Comparison of ENCODE assay signal across 8 cellular contexts in the genomic region with DNA sequence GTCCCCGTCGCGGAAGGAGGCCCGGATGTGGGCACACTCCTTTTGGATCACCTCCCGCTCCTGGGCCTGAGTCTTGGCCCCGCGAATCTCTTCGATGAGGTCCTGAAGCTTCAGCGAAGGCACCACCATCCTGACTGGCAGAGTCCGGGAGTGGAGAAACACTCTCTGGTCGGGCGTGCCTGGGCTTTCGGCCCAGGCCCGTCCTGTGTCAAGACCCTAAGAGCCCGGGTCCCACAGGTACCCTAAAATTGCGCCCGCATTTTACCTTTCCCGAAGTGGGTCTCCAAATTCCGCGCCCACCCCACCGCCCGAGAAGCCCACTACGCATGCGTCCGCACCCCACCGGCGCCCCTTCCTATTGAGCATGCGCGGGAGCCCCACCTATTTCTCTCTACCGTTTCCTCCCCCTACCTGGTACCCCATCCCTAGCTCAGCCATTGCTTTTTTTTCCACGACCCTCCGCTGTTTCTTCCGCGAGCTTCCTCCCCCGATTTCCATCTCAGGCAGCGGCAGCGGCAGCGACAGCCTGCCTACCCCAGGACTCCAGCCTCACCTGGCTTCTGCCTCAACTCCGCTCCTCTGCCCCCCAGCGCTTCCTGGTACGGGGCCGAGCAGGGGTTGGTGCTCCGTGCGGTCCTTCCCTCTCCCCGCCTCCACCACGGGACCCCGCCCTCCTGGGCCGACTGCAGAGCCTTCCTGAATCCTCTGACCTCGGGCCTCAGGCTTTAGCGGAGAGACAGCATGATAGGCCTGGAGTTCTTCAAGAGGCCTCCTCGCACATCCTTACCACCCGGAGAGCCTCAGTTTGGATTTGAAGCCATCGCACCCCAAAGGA.
DNase-seq lines count a peak whose midpoint lies in the region; FAIRE-seq and TF ChIP-seq lines count a peak whose summit lies in the region.

A gene with protein sequence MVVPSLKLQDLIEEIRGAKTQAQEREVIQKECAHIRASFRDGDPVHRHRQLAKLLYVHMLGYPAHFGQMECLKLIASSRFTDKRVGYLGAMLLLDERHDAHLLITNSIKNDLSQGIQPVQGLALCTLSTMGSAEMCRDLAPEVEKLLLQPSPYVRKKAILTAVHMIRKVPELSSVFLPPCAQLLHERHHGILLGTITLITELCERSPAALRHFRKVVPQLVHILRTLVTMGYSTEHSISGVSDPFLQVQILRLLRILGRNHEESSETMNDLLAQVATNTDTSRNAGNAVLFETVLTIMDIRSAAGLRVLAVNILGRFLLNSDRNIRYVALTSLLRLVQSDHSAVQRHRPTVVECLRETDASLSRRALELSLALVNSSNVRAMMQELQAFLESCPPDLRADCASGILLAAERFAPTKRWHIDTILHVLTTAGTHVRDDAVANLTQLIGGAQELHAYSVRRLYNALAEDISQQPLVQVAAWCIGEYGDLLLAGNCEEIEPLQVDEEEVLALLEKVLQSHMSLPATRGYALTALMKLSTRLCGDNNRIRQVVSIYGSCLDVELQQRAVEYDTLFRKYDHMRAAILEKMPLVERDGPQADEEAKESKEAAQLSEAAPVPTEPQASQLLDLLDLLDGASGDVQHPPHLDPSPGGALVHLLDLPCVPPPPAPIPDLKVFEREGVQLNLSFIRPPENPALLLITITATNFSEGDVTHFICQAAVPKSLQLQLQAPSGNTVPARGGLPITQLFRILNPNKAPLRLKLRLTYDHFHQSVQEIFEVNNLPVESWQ (minus strand): TSS at position 606 of the 835 bp plus-strand sequence. CDS start 477 bp downstream, at position 129.

- peak; percentile 85 for DNase-seq in EL
- no peak for DNase-seq in H54 (ENCODE audit: insufficient read length, low spot score)
- peak; percentile 86 for DNase-seq in SHP77 treated with DMSO at 0.1 percent for 48 hours (lab: John Stamatoyannopoulos, UW)
- peak; percentile 95 for DNase-seq in activated effector memory CD4-positive, alpha-beta T cell treated with anti-CD3 and anti-CD28 coated beads, Interleukin-2, amount 50 U/mL, for 16 hours
- peak; percentile 55 to 80 for DNase-seq in foreskin fibroblast
- DNase-seq in superior temporal gyrus (ENCODE audit: extremely low spot score): peak; percentile 53

- H3F3A ChIP-seq in Loucy (ENCODE audit: low read depth): peaks cover 8% of the 10 kb centered on the region; the same call in 1 of the 2 replicates

- H3K9me3 ChIP-seq in Loucy (ENCODE audit: insufficient read depth, low read depth, low read length) (no peaks in the 10 kb centered on the region), neuron (ENCODE audit: low read length) (no peaks in the 10 kb centered on the region)

- no peak for TF ChIP-seq POLR2A in H54 (IDR thresholded peaks at IDR 0.05; ENCODE audit: low read depth, low read length)

- H3K4me2 ChIP-seq in Loucy (ENCODE audit: low read depth, low read length, poor library complexity, severe bottlenecking): peak within 1 kb of the TSS; percentile 90

- TF ChIP-seq CTCF in Loucy (conservative IDR thresholded peaks at IDR 0.05; ENCODE audit: low read length) (no peak), foreskin fibroblast (IDR thresholded peaks at IDR 0.05; ENCODE audit: low read depth, low read length) (no peak)

- H3K4me1 ChIP-seq in Loucy (ENCODE audit: insufficient read depth, low read length, poor library complexity, severe bottlenecking) (peaks cover 29% of the 10 kb centered on the region), neuron (ENCODE audit: insufficient read depth, low read length) (no peaks in the 10 kb centered on the region)

- H3K4me3 ChIP-seq in Loucy (ENCODE audit: low read length, poor library complexity, severe bottlenecking) (peak within 1 kb of the TSS; percentile 92), foreskin fibroblast (ENCODE audit: low read depth in 1 of 2, low read length in 2 of 2) (peak within 1 kb of the TSS; percentile 54 to 65), neuron (ENCODE audit: low read length) (peak within 1 kb of the TSS; percentile 40)

- H3K36me3 ChIP-seq in Loucy (ENCODE audit: insufficient read depth, low read length) (peaks cover 16% of the 10 kb centered on the region; the same call in 1 of the 2 replicates), neuron (ENCODE audit: insufficient read depth, low read length) (no peaks in the 10 kb centered on the region)

- peak; percentile 38 for FAIRE-seq in H54 (lab: Jason Lieb, UNC)

- H3K27me3 ChIP-seq in Loucy (ENCODE audit: insufficient read depth, low read length, poor library complexity, severe bottlenecking) (no peaks in the 10 kb centered on the region), neuron (ENCODE audit: insufficient read depth, low read length) (peaks cover 47% of the 10 kb centered on the region)

- peaks cover 18% of the 10 kb centered on the region for H4K20me1 ChIP-seq in Loucy (ENCODE audit: insufficient read depth, low read length, poor library complexity, severe bottlenecking)

- H3K9ac ChIP-seq in Loucy (ENCODE audit: low read depth, low read length, poor library complexity, severe bottlenecking): peak within 1 kb of the TSS; percentile 83

- H3K79me2 ChIP-seq in Loucy (ENCODE audit: insufficient read depth, low read length): peaks cover 25% of the 10 kb centered on the region

- peak within 1 kb of the TSS; percentile 79 for H2AFZ ChIP-seq in Loucy (ENCODE audit: low read length)
- H2AFZ ChIP-seq in neuron (ENCODE audit: low read depth, low read length): no peak within 1 kb of the TSS

- H3K9me2 ChIP-seq in Loucy (replicated peaks; ENCODE audit: low read depth, low read length): no peaks in the 10 kb centered on the region

Comparison
In these comparisons a context has a peak if more than half of its experiments do, and no peak if none do; other contexts are left out.
1. H3K4me3 ChIP-seq: peak in every context shown above with its lines; median percentile 92 in Loucy; 60 in foreskin fibroblast; 40 in neuron.